ENCODE assay signal across 19 cellular contexts in the genomic region with DNA sequence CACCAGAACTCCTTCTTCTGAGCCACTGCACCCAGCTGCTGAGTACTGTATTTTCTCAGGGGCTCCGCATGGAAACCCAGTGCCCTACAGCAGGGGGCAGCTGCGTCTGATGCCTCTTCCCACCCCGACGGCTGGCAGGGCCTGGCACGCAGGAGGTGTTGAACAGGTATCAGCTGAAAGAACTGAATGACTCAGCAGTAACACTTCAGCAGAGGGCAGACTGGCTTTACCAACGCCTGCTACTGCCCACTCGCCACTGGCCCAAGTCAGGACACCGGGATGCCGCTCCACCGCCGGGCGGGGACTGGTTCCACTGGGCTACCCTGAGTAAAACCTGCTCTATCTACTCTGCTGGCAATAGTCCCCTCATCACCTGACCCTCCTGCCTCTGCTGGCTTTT.
DNase-seq lines count a peak whose midpoint lies in the region; ATAC-seq, FAIRE-seq and TF ChIP-seq lines count a peak whose summit lies in the region.
"Had no signal": no experiment of that assay in that cellular context is flagged by ENCODE, and none has a peak within 500 bp of the region (broad histone marks: within the 10 kb centered on the region; RNA-seq: fewer than 3 reads in every experiment).

No MANE protein-coding gene starts in this region.

- H3K4me1 Mint-ChIP-seq in T-helper 1 cell treated with Interleukin-12 subunit alpha and Interleukin-12 subunit beta and Interleukin-4 antibody, amounts not matched to agents 30 μg/mL and 1 μg/mL, for 36 hours (ENCODE audit: low read depth), result peaks cover 9% of the 10 kb centered on the region
- H3K4me1 Mint-ChIP-seq in naive thymus-derived CD4-positive, alpha-beta T cell, result peaks cover 4 to 19% (median 13%) of the 10 kb centered on the region in 7 donors

- no peak overlapping the region for H2BK12ac ChIP-seq in H1 (ENCODE audit: low read depth, low read length)

- no peaks in the 10 kb centered on the region for H3K23me2 ChIP-seq in H1 (ENCODE audit: low read depth, low read length)

- no peak overlapping the region for H3K18ac ChIP-seq in H1 (ENCODE audit: extremely low read depth, low read length)

- H2AK5ac ChIP-seq in H1 (ENCODE audit: low read depth, low read length), result no peak overlapping the region

- BruUV-seq in HCT116 (replicated peaks; lab: Mats Ljungman, UMichigan), result no TSS peak

- H3K14ac ChIP-seq in H1 (ENCODE audit: insufficient read length), result no peak overlapping the region

- H3K27ac ChIP-seq in HCT116 (ENCODE audit: low read depth, low read length) (no peak overlapping the region), H1 (ENCODE audit: low read depth, low read length) (no peak overlapping the region)
- H3K27ac ChIP-seq in naive thymus-derived CD4-positive, alpha-beta T cell (ENCODE audit: low read depth, low read length), result no peak overlapping the region
- H3K27ac ChIP-seq: C4-2B, dorsolateral prefrontal cortex, hepatocyte had no signal

- no peak overlapping the region for H2BK20ac ChIP-seq in H1 (ENCODE audit: low read length)

- CTCF ChIA-PET in HCT116 (lab: Charles Lee), result interaction anchor here (3.6 kb wide), 1 partner anchor 12 kb away, joined by 17 read pairs; no protein-coding TSS in a partner anchor
- CTCF ChIA-PET in H1 (lab: Charles Lee; ENCODE audit: partially characterized antibody), result interaction anchor here (1.4 kb wide), 1 partner anchor 13 kb away, joined by 4 read pairs; no protein-coding TSS in a partner anchor
- CTCF ChIA-PET in naive thymus-derived CD4-positive, alpha-beta T cell (lab: Charles Lee), result no interaction called here

- H2BK5ac ChIP-seq in H1 (ENCODE audit: low read depth, low read length), result peak overlapping the region; percentile 35; the same call in 1 of the 2 replicates

- no peak overlapping the region for H3K4ac ChIP-seq in H1 (replicated peaks; ENCODE audit: insufficient read length, low read depth, low read length)

- H3K4me3 ChIP-seq in HCT116 (replicated peaks in 1 of 2; ENCODE audit: low read depth in 1 of 2, low read length in 2 of 2), result no peak overlapping the region
- H3K4me3 ChIP-seq in H1 (ENCODE audit: extremely low read depth in 1 of 4, insufficient read depth in 2 of 4, low read depth in 3 of 4, low read length in 4 of 4), result no peak overlapping the region
- no peak overlapping the region for H3K4me3 ChIP-seq in naive thymus-derived CD4-positive, alpha-beta T cell (ENCODE audit: low read length)
- H3K4me3 ChIP-seq: dorsolateral prefrontal cortex, hepatocyte, mucosa of descending colon, smooth muscle cell had no signal

- no peak overlapping the region for H4K5ac ChIP-seq in H1 (ENCODE audit: insufficient read length, low read depth, low read length)

- peak overlapping the region; percentile 10; the same call in 1 of the 2 replicates for H2BK15ac ChIP-seq in H1 (ENCODE audit: low read length)

- H3K4me2 ChIP-seq in HCT116 (ENCODE audit: low read length), result no peak overlapping the region; the same call in 1 of the 2 replicates
- H3K4me2 ChIP-seq in H1 (ENCODE audit: insufficient read depth in 1 of 2, low read depth in 2 of 2, low read length in 2 of 2), result no peak overlapping the region
- H3K4me2 ChIP-seq: hepatocyte, smooth muscle cell had no signal

- no peak overlapping the region for H3K56ac ChIP-seq in H1 (replicated peaks; ENCODE audit: insufficient read length, low read depth, low read length)

- H3K36me3 Mint-ChIP-seq in T-helper 1 cell treated with Interleukin-12 subunit alpha and Interleukin-12 subunit beta and Interleukin-4 antibody, amounts not matched to agents 30 μg/mL and 1 μg/mL, for 36 hours (ENCODE audit: low read depth), result peaks cover 19% of the 10 kb centered on the region
- peaks cover 0 to 47% (median 19%) of the 10 kb centered on the region in 5 donors for H3K36me3 Mint-ChIP-seq in naive thymus-derived CD4-positive, alpha-beta T cell

- no peaks in the 10 kb centered on the region for H3K9me3 Mint-ChIP-seq in T-helper 1 cell treated with Interleukin-12 subunit alpha and Interleukin-12 subunit beta and Interleukin-4 antibody, amounts not matched to agents 30 μg/mL and 1 μg/mL, for 36 hours
- peaks cover 0 to 1% (median 0%) of the 10 kb centered on the region in 11 donors for H3K9me3 Mint-ChIP-seq in naive thymus-derived CD4-positive, alpha-beta T cell
- H3K9me3 Mint-ChIP-seq: type B pancreatic cell had no signal

- POLR2A ChIA-PET in HCT116 (lab: Charles Lee), result no interaction called here
- POLR2A ChIA-PET in H1 (lab: Charles Lee; ENCODE audit: partially characterized antibody), result no interaction called here
- POLR2A ChIA-PET in naive thymus-derived CD4-positive, alpha-beta T cell (lab: Charles Lee), result no interaction called here

- no peak overlapping the region for H4K8ac ChIP-seq in H1 (ENCODE audit: extremely low read depth, insufficient read depth, low read length)

- H3K9me3 ChIP-seq in HCT116 (ENCODE audit: control insufficient read depth in 1 of 2, insufficient read depth in 1 of 2, low read depth in 1 of 2, low read length in 2 of 2) (no peaks in the 10 kb centered on the region), H1 (ENCODE audit: insufficient read depth in 2 of 2, low read depth in 1 of 2, low read length in 1 of 2) (no peaks in the 10 kb centered on the region)
- H3K9me3 ChIP-seq in naive thymus-derived CD4-positive, alpha-beta T cell (ENCODE audit: control insufficient read depth in 2 of 3, low read length in 3 of 3), result no peaks in the 10 kb centered on the region
- H3K9me3 ChIP-seq: mucosa of descending colon had no signal

- TF ChIP-seq POLR2A in HCT116 (IDR thresholded peaks at IDR 0.05; ENCODE audit: borderline replicate concordance, extremely low read depth, insufficient read depth, insufficient read length) (no peak), H1 (IDR thresholded peaks at IDR 0.05; ENCODE audit: control extremely low read depth in 1 of 2, low read depth in 2 of 2, low read length in 2 of 2) (no peak)

- H3K4me1 ChIP-seq in HCT116 (ENCODE audit: control insufficient read depth in 1 of 2, insufficient read depth in 2 of 2, low read length in 2 of 2) (peaks cover 0 to 7% of the 10 kb centered on the region in 2 experiments; a peak in 1 of 4 replicates), H1 (replicated peaks in 1 of 4; ENCODE audit: control insufficient read depth in 3 of 4, insufficient read depth in 4 of 4, low read length in 3 of 4) (peaks cover 2 to 14% (median 9%) of the 10 kb centered on the region in 4 experiments; a peak in 6 of 7 replicates)
- no peaks in the 10 kb centered on the region for H3K4me1 ChIP-seq in naive thymus-derived CD4-positive, alpha-beta T cell (ENCODE audit: control insufficient read depth in 2 of 2, insufficient read depth in 2 of 2, low read length in 2 of 2)

- no peak overlapping the region for H3K23ac ChIP-seq in H1 (ENCODE audit: insufficient read length)

- DNase-seq in T-helper 1 cell, result no peak
- no peak for DNase-seq in HCT116 (ENCODE audit: low read depth, low spot score)
- no peak for DNase-seq in H1 (ENCODE audit: low read depth in 1 of 2, low spot score in 2 of 2)
- no peak for DNase-seq in naive thymus-derived CD4-positive, alpha-beta T cell
- DNase-seq in NCI-H2227 (lab: John Stamatoyannopoulos, UW; ENCODE audit: unreplicated experiment), result no peak
- no peak for DNase-seq in NCI-H1092 (lab: John Stamatoyannopoulos, UW)
- DNase-seq: activated gamma-delta T cell treated with Interleukin-2 at 50 U/mL for 16 hours, kidney, mucosa of descending colon, NCI-H526 treated with DMSO at 0.1 percent for 48 hours, posterior cingulate gyrus had no signal

- RAD21 ChIA-PET in HCT116 (lab: Charles Lee; ENCODE audit: low non-redundant PET in 1 of 2, low total read pairs in 2 of 2, uncharacterized antibody in 2 of 2, unreplicated experiment in 2 of 2), result no interaction called here

- intact Hi-C loops in HCT116 (cut with micrococcal nuclease), result no loop called here
- intact Hi-C loops in naive thymus-derived CD4-positive, alpha-beta T cell (cut with micrococcal nuclease), result no loop called here

- H3K4me3 Mint-ChIP-seq in T-helper 1 cell treated with Interleukin-12 subunit alpha and Interleukin-12 subunit beta and Interleukin-4 antibody, amounts not matched to agents 30 μg/mL and 1 μg/mL, for 36 hours, result no peak overlapping the region
- peak overlapping the region in 1 of 10 donors; percentile 48 for H3K4me3 Mint-ChIP-seq in naive thymus-derived CD4-positive, alpha-beta T cell
- H3K4me3 Mint-ChIP-seq: type B pancreatic cell had no signal

- H3K27me3 ChIP-seq in HCT116 (ENCODE audit: insufficient read depth, low read length) (no peaks in the 10 kb centered on the region), H1 (replicated peaks in 1 of 4; ENCODE audit: control insufficient read depth in 3 of 4, extremely low read depth in 1 of 4, insufficient read depth in 3 of 4, low read length in 3 of 4) (no peaks in the 10 kb centered on the region)
- no peaks in the 10 kb centered on the region for H3K27me3 ChIP-seq in naive thymus-derived CD4-positive, alpha-beta T cell (ENCODE audit: control insufficient read depth in 2 of 2, insufficient read depth in 2 of 2, low read length in 2 of 2)
- H3K27me3 ChIP-seq: dorsolateral prefrontal cortex, hepatocyte had no signal

- 95% methylated on average over 12 of the region's 12 CpGs; no CpG with 5 or more reads in 1 of the 2 experiments for WGBS in H1 (ENCODE audit: extremely low coverage in 1 of 2, insufficient coverage in 1 of 2, insufficient read length in 1 of 2, insufficient replicate concordance in 2 of 2, low coverage in 1 of 2, low lambda C conversion rate in 2 of 2, missing lambda C conversion rate in 1 of 2), 2 experiments

- H4K91ac ChIP-seq in H1 (replicated peaks; ENCODE audit: insufficient read length, low read length), result no peak overlapping the region

- peak overlapping the region; percentile 33 for H3K27ac Mint-ChIP-seq in T-helper 1 cell treated with Interleukin-12 subunit alpha and Interleukin-12 subunit beta and Interleukin-4 antibody, amounts not matched to agents 30 μg/mL and 1 μg/mL, for 36 hours
- peak overlapping the region in 7 of 9 donors; percentile 38 to 82 (median 57) for H3K27ac Mint-ChIP-seq in naive thymus-derived CD4-positive, alpha-beta T cell
- H3K27ac Mint-ChIP-seq: type B pancreatic cell had no signal

- H2BK120ac ChIP-seq in H1 (replicated peaks; ENCODE audit: low read depth, low read length), result no peak overlapping the region

- H3K9me2 ChIP-seq in HCT116 (ENCODE audit: insufficient read depth), result no peaks in the 10 kb centered on the region

- TF ChIP-seq CTCF in HCT116 (IDR thresholded peaks at IDR 0.05 in 2 of 3, conservative IDR thresholded peaks at IDR 0.05 in 1 of 3; ENCODE audit: borderline replicate concordance in 1 of 3, insufficient read depth in 1 of 3, low read depth in 2 of 3, low read length in 2 of 3) (no peak), H1 (IDR thresholded peaks at IDR 0.05; ENCODE audit: control extremely low read depth in 1 of 3, insufficient read depth in 1 of 3, low read depth in 1 of 3, low read length in 3 of 3) (peak in 1 of 3 experiments; percentile 6; a peak in 1 of 4 replicates)

- H2AFZ ChIP-seq in HCT116 (ENCODE audit: low read depth, low read length, poor library complexity, severe bottlenecking), result no peak overlapping the region
- no peak overlapping the region for H2AFZ ChIP-seq in H1 (ENCODE audit: low read length)
- H2AFZ ChIP-seq: hepatocyte had no signal

- no peaks in the 10 kb centered on the region for H3K27me3 Mint-ChIP-seq in T-helper 1 cell treated with Interleukin-12 subunit alpha and Interleukin-12 subunit beta and Interleukin-4 antibody, amounts not matched to agents 30 μg/mL and 1 μg/mL, for 36 hours (ENCODE audit: low read depth)
- no peaks in the 10 kb centered on the region for H3K27me3 Mint-ChIP-seq in naive thymus-derived CD4-positive, alpha-beta T cell
- H3K27me3 Mint-ChIP-seq: type B pancreatic cell had no signal

- H3K36me3 ChIP-seq in HCT116 (ENCODE audit: control insufficient read depth in 1 of 2, insufficient read depth in 2 of 2, low read length in 2 of 2) (peaks cover 0 to 9% of the 10 kb centered on the region in 2 experiments; a peak in 2 of 4 replicates), H1 (ENCODE audit: control insufficient read depth in 2 of 4, insufficient read depth in 4 of 4, low read length in 3 of 4) (peaks cover 0 to 23% (median 1%) of the 10 kb centered on the region in 4 experiments; a peak in 4 of 8 replicates)
- H3K36me3 ChIP-seq in naive thymus-derived CD4-positive, alpha-beta T cell (ENCODE audit: control insufficient read depth in 2 of 3, insufficient read depth in 3 of 3, low read length in 3 of 3), result peaks cover 0 to 26% (median 5%) of the 10 kb centered on the region in 3 experiments

- H3K79me2 ChIP-seq in HCT116 (ENCODE audit: insufficient read depth, low read length) (no peaks in the 10 kb centered on the region), H1 (ENCODE audit: control insufficient read depth in 1 of 2, insufficient read depth in 2 of 2, low read length in 2 of 2) (no peaks in the 10 kb centered on the region)
- H3K79me2 ChIP-seq: hepatocyte had no signal

- H3K9ac ChIP-seq in HCT116 (ENCODE audit: low read length) (no peak overlapping the region), H1 (replicated peaks in 1 of 4; ENCODE audit: extremely low read depth in 1 of 4, low read depth in 3 of 4, low read length in 3 of 4) (no peak overlapping the region)

- H4K20me1 ChIP-seq in HCT116 (ENCODE audit: insufficient read depth), result no peaks in the 10 kb centered on the region
- H4K20me1 ChIP-seq in H1 (replicated peaks in 1 of 2; ENCODE audit: control insufficient read depth in 1 of 2, insufficient read depth in 2 of 2, low read length in 2 of 2), result peaks cover 0 to 1% of the 10 kb centered on the region in 2 experiments

- TF ChIP-seq EP300 in H1 (IDR thresholded peaks at IDR 0.05; ENCODE audit: borderline replicate concordance in 1 of 2, low read depth in 2 of 2, low read length in 2 of 2), result no peak

- ATAC-seq in HCT116 (peak; percentile 27; the same call in 1 of the 2 replicates), HG02973 (IDR thresholded peaks at IDR 0.05; ENCODE audit: unreplicated experiment) (no peak)
- ATAC-seq in naive thymus-derived CD4-positive, alpha-beta T cell, result no peak
- ATAC-seq: mucosa of descending colon, Panc1 had no signal

- FAIRE-seq in H1 (lab: Jason Lieb, UNC), result no peak
- FAIRE-seq: kidney had no signal

- TF ChIP-seq RAD21 in HCT116 (IDR thresholded peaks at IDR 0.05; ENCODE audit: low read depth) (peak; percentile 31; the same call in 1 of the 2 replicates), H1 (IDR thresholded peaks at IDR 0.05 in 1 of 2, conservative IDR thresholded peaks at IDR 0.05 in 1 of 2; ENCODE audit: low read depth in 2 of 2, low read length in 2 of 2) (peak; percentile 8 to 17; a peak in 2 of 4 replicates)

- H3K79me1 ChIP-seq in H1 (ENCODE audit: low read depth, low read length), result no peaks in the 10 kb centered on the region
